Comparison of ENCODE assay signal across 8 cellular contexts in genomic region chr3:48273594-48274211, GRCh38. TPM values are rescaled to one million over a fixed set of nuclear protein-coding genes. Genes with fewer than 3 reads are reported as not detected.
DNase-seq lines count a peak whose midpoint lies in the region; ATAC-seq and TF ChIP-seq lines count a peak whose summit lies in the region.

No MANE protein-coding gene starts in this region.

- H3K9me3 Mint-ChIP-seq in activated B cell treated with CpG ODN at 0.5 μM for 24 hours: no peaks in the 10 kb centered on the region

- no peak overlapping the region for H3K27ac Mint-ChIP-seq in activated B cell treated with CpG ODN at 0.5 μM for 24 hours

- intact Hi-C loops in activated B cell treated with CpG ODN at 0.5 μM for 24 hours (cut with micrococcal nuclease): loop anchor here (1.0 to 10.0 kb wide), 7 partner anchors 41 to 411 kb away; partner anchors contain the start of genes NCKIPSD and UQCRC1

- DNase-seq in activated CD4-positive, CD25-positive, alpha-beta regulatory T cell (lab: John Stamatoyannopoulos, UW): peak in 3 of 4 experiments; percentile 8 to 16 (median 9)
- no peak for DNase-seq in activated CD4-positive, CD25-positive, alpha-beta regulatory T cell treated with anti-CD3 and anti-CD28 coated beads, Interleukin-2, amount 50 U/mL, for 72 hours
- peak; percentile 21 to 43 for DNase-seq in NCI-H1930 (lab: John Stamatoyannopoulos, UW)
- peak; percentile 31 for DNase-seq in activated B cell treated with CpG ODN at 0.5 μM for 24 hours
- DNase-seq in choroid plexus epithelial cell (ENCODE audit: low read depth): peak; percentile 77
- peak; percentile 14 for DNase-seq in stimulated activated CD8-positive, alpha-beta memory T cell treated with anti-CD3 and anti-CD28 coated beads, Interleukin-12 subunit alpha, Interleukin-12 subunit beta, amount 100 ng/mL, for 4 hours (ENCODE audit: low read depth)

- H3K9me3 ChIP-seq in liver (ENCODE audit: control insufficient read depth in 4 of 4, low read length in 3 of 4): no peaks in the 10 kb centered on the region

- CTCF ChIA-PET in activated B cell treated with CpG ODN at 0.5 μM for 24 hours (lab: Charles Lee): interaction anchor here (0.6 to 9.1 kb wide), 9 partner anchors 9 to 276 kb away, joined by 3 to 109 read pairs (median 4); partner anchors contain the start of genes CCDC51 and TMA7

- H3K27me3 Mint-ChIP-seq in activated B cell treated with CpG ODN at 0.5 μM for 24 hours: no peaks in the 10 kb centered on the region

- H3K4me3 ChIP-seq in choroid plexus epithelial cell (ENCODE audit: low read depth, low read length): no peak overlapping the region
- H3K4me3 ChIP-seq in liver (ENCODE audit: low read depth in 1 of 3, low read length in 3 of 3): no peak overlapping the region

- no peaks in the 10 kb centered on the region for H3K4me1 ChIP-seq in liver (ENCODE audit: control insufficient read depth in 4 of 4, insufficient read depth in 4 of 4, low read length in 3 of 4)

- WGBS in liver: 8% methylated on average over 9 of the region's 9 CpGs

- no peak overlapping the region for H3K4me3 Mint-ChIP-seq in activated B cell treated with CpG ODN at 0.5 μM for 24 hours

- no peaks in the 10 kb centered on the region for H3K27me3 ChIP-seq in liver (ENCODE audit: control insufficient read depth in 4 of 4, insufficient read depth in 4 of 4, low read length in 3 of 4)

- H3K36me3 ChIP-seq in liver (ENCODE audit: control insufficient read depth in 4 of 4, insufficient read depth in 3 of 4, low read depth in 1 of 4, low read length in 3 of 4): peaks cover 0 to 7% (median 0%) of the 10 kb centered on the region in 4 donors

- peaks cover 23% of the 10 kb centered on the region for H3K36me3 Mint-ChIP-seq in activated B cell treated with CpG ODN at 0.5 μM for 24 hours (ENCODE audit: low read depth)

- H3K27ac ChIP-seq in liver (ENCODE audit: low read depth in 1 of 2, low read length in 2 of 2): no peak overlapping the region

- TF ChIP-seq RAD21 in liver (IDR thresholded peaks at IDR 0.05): peak; percentile 93 to 96

- H3K4me1 Mint-ChIP-seq in activated B cell treated with CpG ODN at 0.5 μM for 24 hours: no peaks in the 10 kb centered on the region

- no peak for TF ChIP-seq CTCF in activated B cell treated with CpG ODN at 0.5 μM for 24 hours (IDR thresholded peaks at IDR 0.05)
- TF ChIP-seq CTCF in choroid plexus epithelial cell (conservative IDR thresholded peaks at IDR 0.05; ENCODE audit: low read depth, low read length): peak; percentile 89
- peak; percentile 85 for TF ChIP-seq CTCF in liver (IDR thresholded peaks at IDR 0.05; ENCODE audit: low read depth, low read length, missing input control)

- H3K9ac ChIP-seq in liver (ENCODE audit: low read depth in 1 of 2, low read length in 2 of 2): no peak overlapping the region

- POLR2A ChIA-PET in activated B cell treated with CpG ODN at 0.5 μM for 24 hours (lab: Charles Lee): interaction anchor here (0.6 to 1.0 kb wide), 2 partner anchors 162 to 716 kb away, joined by 3 to 4 read pairs; no protein-coding TSS in a partner anchor

- peak; percentile 67 for ATAC-seq in activated B cell treated with CpG ODN at 0.5 μM for 24 hours (ENCODE audit: low read depth)
- no peak for ATAC-seq in GM21528 (IDR thresholded peaks at IDR 0.05; ENCODE audit: low FRiP score, unreplicated experiment)

TF ChIP-seq in liver, 16 proteins besides CTCF, POLR2A, EP300 and RAD21:
- no peak for TF ChIP-seq ZBTB33 (IDR thresholded peaks at IDR 0.05)
- no peak for TF ChIP-seq GABPA (IDR thresholded peaks at IDR 0.05 in 1 of 2, conservative IDR thresholded peaks at IDR 0.05 in 1 of 2)
- TF ChIP-seq RXRA (IDR thresholded peaks at IDR 0.05): no peak
- TF ChIP-seq MAX (IDR thresholded peaks at IDR 0.05): no peak
- TF ChIP-seq HNF4G (IDR thresholded peaks at IDR 0.05): no peak
- TF ChIP-seq SP1 (IDR thresholded peaks at IDR 0.05): no peak

RNA-seq across cellular contexts. Expression of gene NME6, which starts 27.5 kb away (rescaled TPM):
- total RNA-seq in activated B cell treated with CpG ODN at 0.5 μM for 24 hours (39.0 and 39.1 TPM in 2 replicates), liver (10 to 100 TPM in 1 of 2 donors, 1 to 10 TPM in 1; 8.8 to 11.7 TPM)
- polyA plus RNA-seq in liver: 10 to 100 TPM; 10.6 to 13.4 TPM

RNA-seq across cellular contexts. Expression of gene ZNF589, which starts 32.8 kb away (rescaled TPM):
- total RNA-seq in activated B cell treated with CpG ODN at 0.5 μM for 24 hours: 12.4 and 19.2 TPM in 2 replicates
- total RNA-seq in liver: 1 to 10 TPM; 2.1 to 3.3 TPM
- polyA plus RNA-seq in liver: 1 to 10 TPM in 1 of 2 donors, under 1 TPM in 1; 0.49 to 1.0 TPM

RNA-seq across cellular contexts. Expression of gene CAMP, which starts 50.4 kb away (rescaled TPM):
- total RNA-seq in activated B cell treated with CpG ODN at 0.5 μM for 24 hours (0.29 TPM in 1 of 2 replicates, not detected in the other), liver (1 to 10 TPM in 1 of 2 donors, under 1 TPM in 1; 0.25 to 3.2 TPM)
- polyA plus RNA-seq in liver: under 1 TPM in 1 of 2 donors, not detected in 1; 0.62 TPM

RNA-seq across cellular contexts. Expression of gene SPINK8, which starts 59.8 kb away (rescaled TPM):
- total RNA-seq in activated B cell treated with CpG ODN at 0.5 μM for 24 hours: not detected in 2 replicates
- not detected for total RNA-seq in liver
- polyA plus RNA-seq in liver: not detected
